1 cellular context compared by ENCODE assay signal in genomic region chr5:52884453-52884852, GRCh38.
TF ChIP-seq lines count a peak whose summit lies in the region.

No MANE protein-coding gene starts in this region.

TF ChIP-seq in IMR-90, 13 proteins besides CTCF, POLR2A, EP300 and RAD21 (continued from another document):
- TF ChIP-seq USF2 (IDR thresholded peaks at IDR 0.05; ENCODE audit: low read depth, low read length) (no peak), RFX5 (IDR thresholded peaks at IDR 0.05; ENCODE audit: low read depth, low read length) (no peak), MAFK (IDR thresholded peaks at IDR 0.05; ENCODE audit: low read depth, low read length) (no peak), BHLHE40 (IDR thresholded peaks at IDR 0.05; ENCODE audit: low read depth, low read length) (no peak)
